Comparison of ENCODE assay signal across 1 cellular context in genomic region chr16:21597571-21598030, GRCh38.
TF ChIP-seq lines count a peak whose summit lies in the region.

No MANE protein-coding gene starts in this region.

TF ChIP-seq in GM12878, 131 proteins besides CTCF, POLR2A, EP300 and RAD21:
- TF ChIP-seq CEBPB (IDR thresholded peaks at IDR 0.05; ENCODE audit: borderline replicate concordance in 1 of 2, low read depth in 2 of 2, low read length in 2 of 2) (no peak), MLLT1 (IDR thresholded peaks at IDR 0.05) (no peak), ZNF217 (IDR thresholded peaks at IDR 0.05) (no peak), STAT1 (conservative IDR thresholded peaks at IDR 0.05) (no peak), HSF1 (IDR thresholded peaks at IDR 0.05; ENCODE audit: low read depth, low read length) (no peak), NKRF (conservative IDR thresholded peaks at IDR 0.05) (no peak), SMARCA5 (IDR thresholded peaks at IDR 0.05) (no peak), MAX (IDR thresholded peaks at IDR 0.05; ENCODE audit: low read depth, low read length) (no peak)
